In genomic region chr9:122197334-122197872, GRCh38 we compare ENCODE assay signal across 21 cellular contexts. TPM values are rescaled to one million over a fixed set of nuclear protein-coding genes. Genes with fewer than 3 reads are reported as not detected.
A peak's percentile ranks its signal among the peaks of the same experiment; 100 is the strongest.
DNase-seq lines count a peak whose midpoint lies in the region; ATAC-seq and TF ChIP-seq lines count a peak whose summit lies in the region.
"Had no signal": no experiment of that assay in that cellular context is flagged by ENCODE, and none has a peak within 500 bp of the region (broad histone marks: within the 10 kb centered on the region; RNA-seq: fewer than 3 reads in every experiment).

No MANE protein-coding gene starts in this region.

- H3K27ac ChIP-seq in osteoblast (ENCODE audit: low read depth, low read length): no peak overlapping the region
- H3K27ac ChIP-seq: BLaER1 treated with 17β-estradiol and CSF1 and Interleukin-3, amounts not matched to agents 10 nM and 100 nM; body of pancreas; gastrocnemius medialis; thyroid gland had no signal

- H2AFZ ChIP-seq in osteoblast (ENCODE audit: low read length): no peak overlapping the region

- no peak overlapping the region for H3K4me3 ChIP-seq in osteoblast (ENCODE audit: insufficient read depth, low read length)
- H3K4me3 ChIP-seq: BLaER1 treated with 17β-estradiol and CSF1 and Interleukin-3, amounts not matched to agents 10 nM and 100 nM; body of pancreas; gastrocnemius medialis; HAP-1; thyroid gland had no signal

- H4K20me1 ChIP-seq in osteoblast (ENCODE audit: insufficient read depth, low read length): no peaks in the 10 kb centered on the region
- H4K20me1 ChIP-seq: BLaER1 treated with 17β-estradiol and CSF1 and Interleukin-3, amounts not matched to agents 10 nM and 100 nM had no signal

- peaks cover 13% of the 10 kb centered on the region for H3K4me1 ChIP-seq in osteoblast (ENCODE audit: insufficient read depth, low read length)
- H3K4me1 ChIP-seq: body of pancreas, gastrocnemius medialis had no signal

- H3K36me3 ChIP-seq in osteoblast (ENCODE audit: insufficient read depth, low read length): no peaks in the 10 kb centered on the region
- H3K36me3 ChIP-seq: BLaER1 treated with 17β-estradiol and CSF1 and Interleukin-3, amounts not matched to agents 10 nM and 100 nM; gastrocnemius medialis; HAP-1; thyroid gland had no signal

- H3K79me2 ChIP-seq in osteoblast (ENCODE audit: insufficient read depth, low read length): no peaks in the 10 kb centered on the region

- ATAC-seq in GM21786 (IDR thresholded peaks at IDR 0.05; ENCODE audit: unreplicated experiment): peak; percentile 58
- ATAC-seq: body of pancreas, gastrocnemius medialis had no signal

- H3K4me2 ChIP-seq in osteoblast (ENCODE audit: insufficient read depth, low read length): no peak overlapping the region
- H3K4me2 ChIP-seq: BLaER1 treated with 17β-estradiol and CSF1 and Interleukin-3, amounts not matched to agents 10 nM and 100 nM; SK-N-SH had no signal

- DNase-seq in NCI-H187 treated with DMSO at 0.1 percent for 48 hours (lab: John Stamatoyannopoulos, UW) (peak; percentile 93), NCI-H748 (lab: John Stamatoyannopoulos, UW; ENCODE audit: unreplicated experiment) (peak; percentile 97), osteoblast (ENCODE audit: insufficient read length, low spot score, missing footprints) (peak; percentile 75), RKO (ENCODE audit: low spot score) (no peak), SK-N-DZ (ENCODE audit: low spot score) (no peak), AG08395 (ENCODE audit: low spot score) (no peak)
- DNase-seq: activated CD4-positive, alpha-beta T cell treated with anti-CD3 and anti-CD28 coated beads for 48 hours; activated naive CD4-positive, alpha-beta T cell treated with anti-CD3 and anti-CD28 coated beads, Interleukin-2, amount 50 U/mL, for 16 hours; activated T-cell treated with anti-CD3 and anti-CD28 coated beads for 4 hours; body of pancreas; gastrocnemius medialis; NCI-H2029 treated with DMSO at 0.1 percent for 48 hours; SK-N-SH; small intestine; thyroid gland had no signal

- no peaks in the 10 kb centered on the region for H3K9me3 ChIP-seq in osteoblast (ENCODE audit: low read depth, low read length)
- H3K9me3 ChIP-seq: BLaER1 treated with 17β-estradiol and CSF1 and Interleukin-3, amounts not matched to agents 10 nM and 100 nM; body of pancreas; gastrocnemius medialis; HAP-1; SK-N-SH; thyroid gland had no signal

- no peak for TF ChIP-seq CTCF in osteoblast (IDR thresholded peaks at IDR 0.05; ENCODE audit: extremely low read depth, low read depth, low read length)

- peaks cover 13% of the 10 kb centered on the region for H3K27me3 ChIP-seq in osteoblast (ENCODE audit: insufficient read depth, low read length)
- H3K27me3 ChIP-seq: BLaER1 treated with 17β-estradiol and CSF1 and Interleukin-3, amounts not matched to agents 10 nM and 100 nM; body of pancreas; thyroid gland had no signal

RNA-seq across cellular contexts. Expression of gene LHX6, which starts 31.4 kb away (rescaled TPM):
- not detected in 2 replicates for total RNA-seq in osteoblast
- polyA plus RNA-seq in SK-N-DZ (2014; cell fraction: cytosol; rRNA removed): 6.0 and 7.8 TPM in 2 replicates
- polyA plus RNA-seq in SK-N-DZ (2014; cell fraction: nucleus; rRNA removed): 5.3 and 7.8 TPM in 2 replicates
- total RNA-seq: HT-29, LHCN-M2 had no signal

RNA-seq across cellular contexts. Expression of gene MORN5, which starts 37.7 kb away (rescaled TPM):
- total RNA-seq in osteoblast: 0.36 TPM in 1 of 2 replicates, not detected in the other
- polyA plus RNA-seq in SK-N-DZ (2014; cell fraction: cytosol; rRNA removed): not detected in 2 replicates
- not detected in 2 replicates for polyA plus RNA-seq in SK-N-DZ (2014; cell fraction: nucleus; rRNA removed)
- total RNA-seq: body of pancreas, gastrocnemius medialis, HT-29, LHCN-M2, lower leg skin, thyroid gland had no signal
- polyA plus RNA-seq: SK-N-SH, small intestine had no signal

RNA-seq across cellular contexts. Expression of gene NDUFA8, which starts 37.8 kb away (rescaled TPM):
- total RNA-seq in osteoblast: 17.0 and 18.3 TPM in 2 replicates
- 38.0 and 51.3 TPM in 2 replicates for polyA plus RNA-seq in SK-N-DZ (2014; cell fraction: cytosol; rRNA removed)
- polyA plus RNA-seq in SK-N-DZ (2014; cell fraction: nucleus; rRNA removed): 43.3 and 50.4 TPM in 2 replicates

Comparison
In these comparisons a context has a peak if more than half of its experiments do, and no peak if none do; other contexts are left out.
1. DNase-seq: peak in NCI-H187 treated with DMSO at 0.1 percent for 48 hours (single experiment), NCI-H748 (single experiment) and osteoblast (single experiment); none in RKO (single experiment), SK-N-DZ (single experiment) and AG08395 (single experiment).